1 cellular context compared by ENCODE assay signal in genomic region chr12:78767264-78767981, GRCh38.
TF ChIP-seq lines count a peak whose summit lies in the region.

No MANE protein-coding gene starts in this region.

TF ChIP-seq in HepG2, 621 proteins besides CTCF, POLR2A, EP300 and RAD21 (continued from another document):
- TF ChIP-seq TFDP2 (CRISPR knock-in tag; IDR thresholded peaks at IDR 0.05) = no peak
